Comparison of ENCODE assay signal across 1 cellular context in the genomic region with DNA sequence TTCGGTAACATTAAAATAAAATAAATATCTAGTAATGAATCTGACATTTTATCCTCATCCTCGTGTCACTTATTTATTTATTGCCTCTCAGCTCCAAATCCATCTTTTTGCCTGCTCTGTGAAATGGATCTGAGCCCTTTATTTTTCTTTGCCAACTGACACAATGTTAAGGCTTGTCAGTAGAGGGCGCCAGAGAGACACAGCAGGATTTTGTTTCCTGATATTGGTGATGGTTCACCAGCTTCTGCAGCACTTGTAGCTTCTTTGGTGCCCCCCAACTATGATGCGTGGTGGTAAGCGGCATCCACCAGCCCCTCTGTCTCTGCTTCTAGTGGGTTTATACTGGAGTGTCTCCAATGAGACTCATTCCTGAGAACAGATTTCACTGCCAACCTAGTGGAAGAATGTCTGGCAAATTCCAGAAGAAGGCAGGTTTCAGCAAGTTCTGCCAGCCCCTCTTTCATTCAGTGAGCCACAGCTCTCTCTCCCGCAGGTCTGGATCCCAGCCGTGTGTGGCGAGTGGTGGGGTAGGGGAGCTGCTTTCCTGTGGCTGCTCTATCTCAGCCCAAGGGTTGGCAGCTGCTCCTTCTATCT.
TF ChIP-seq lines count a peak whose summit lies in the region.

No MANE protein-coding gene starts in this region.

TF ChIP-seq in HCT116, 20 proteins besides CTCF, POLR2A, EP300 and RAD21 (continued from another document):
- TF ChIP-seq, protein P1, sequence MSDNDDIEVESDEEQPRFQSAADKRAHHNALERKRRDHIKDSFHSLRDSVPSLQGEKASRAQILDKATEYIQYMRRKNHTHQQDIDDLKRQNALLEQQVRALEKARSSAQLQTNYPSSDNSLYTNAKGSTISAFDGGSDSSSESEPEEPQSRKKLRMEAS (IDR thresholded peaks at IDR 0.05) = no peak
- TF ChIP-seq ZFX (IDR thresholded peaks at IDR 0.05) = no peak
- no peak for TF ChIP-seq SP1 (IDR thresholded peaks at IDR 0.05; ENCODE audit: low read depth)
- TF ChIP-seq ELF1 (IDR thresholded peaks at IDR 0.05; ENCODE audit: borderline replicate concordance, low read depth) = no peak
- TF ChIP-seq SIN3A (IDR thresholded peaks at IDR 0.05; ENCODE audit: low read depth) = no peak
- no peak for TF ChIP-seq SRF (IDR thresholded peaks at IDR 0.05; ENCODE audit: low read depth)
